In the genomic region with DNA sequence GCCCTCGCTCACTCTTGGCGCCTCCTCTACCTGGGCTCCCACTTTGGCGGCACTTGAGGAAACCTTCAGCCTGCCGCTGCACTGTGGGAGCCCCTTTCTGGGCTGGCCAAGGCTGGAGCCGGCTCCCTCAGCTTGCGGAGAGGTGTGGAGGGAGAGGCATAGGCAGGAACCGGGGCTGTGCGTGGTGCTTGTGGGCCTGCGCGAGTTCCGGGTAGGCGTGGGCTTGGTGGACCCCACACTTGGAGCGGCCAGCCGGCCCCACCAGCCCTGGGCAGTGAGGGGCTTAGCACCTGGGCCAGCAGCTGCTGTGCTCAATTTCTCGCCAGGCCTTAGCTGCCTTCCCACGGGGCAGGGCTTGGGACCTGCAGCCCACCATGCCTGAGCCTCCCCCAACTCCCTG, we compare ENCODE assay signal across 15 cellular contexts. TPM values are rescaled to one million over a fixed set of nuclear protein-coding genes. Genes with fewer than 3 reads are reported as not detected.
DNase-seq lines count a peak whose midpoint lies in the region; ATAC-seq and TF ChIP-seq lines count a peak whose summit lies in the region.
"Not testable (repeated sequence)": the region's sequence is repeated elsewhere in the genome, so short reads cannot be mapped to it uniquely, and the experiment has no call there.
"Had no signal": no experiment of that assay in that cellular context is flagged by ENCODE, and none has a peak within 500 bp of the region (broad histone marks: within the 10 kb centered on the region; RNA-seq: fewer than 3 reads in every experiment).

No MANE protein-coding gene starts in this region.

- H3K36me3 ChIP-seq in CD4-positive, CD25-positive, alpha-beta regulatory T cell (ENCODE audit: control insufficient read depth, insufficient read depth, low read length); spleen: not testable (repeated sequence)

- not testable (repeated sequence) for H3K9me3 ChIP-seq in CD4-positive, CD25-positive, alpha-beta regulatory T cell (ENCODE audit: control insufficient read depth in 2 of 2, low read length in 2 of 2); CD4-positive, alpha-beta T cell (ENCODE audit: control insufficient read depth, low read length); spleen

- H3K4me1 Mint-ChIP-seq in CD4-positive, CD25-positive, alpha-beta regulatory T cell = peaks cover 34 to 92% (median 56%) of the 10 kb centered on the region in 4 donors
- H3K4me1 Mint-ChIP-seq in CD4-positive, alpha-beta T cell (ENCODE audit: low read depth) = peaks cover 71% of the 10 kb centered on the region
- peaks cover 29% of the 10 kb centered on the region for H3K4me1 Mint-ChIP-seq in activated CD4-positive, alpha-beta T cell treated with anti-CD3 and anti-CD28 coated beads, Interleukin-2, amount 10 ng/mL, durations not matched to agents 24 days and 14 days
- H3K4me1 Mint-ChIP-seq in stimulated activated memory B cell treated with anti-CD40 and anti-IgM and Interleukin-4, amounts not matched to agents 10 μg/mL and 1 μg/mL and 100 μg/mL, for 72 hours = peaks cover 51% of the 10 kb centered on the region
- H3K4me1 Mint-ChIP-seq in stimulated activated naive B cell treated with anti-CD40 and anti-IgM and Interleukin-4, amounts not matched to agents 10 μg/mL and 1 μg/mL and 100 μg/mL, for 72 hours = peaks cover 53 to 61% of the 10 kb centered on the region in 2 donors

- 90 to 98% (median 94%) methylated on average over 11 to 16 of the region's 16 CpGs for WGBS in spleen, 5 donors

- intact Hi-C loops in CD4-positive, alpha-beta T cell (cut with DNase I, micrococcal nuclease); activated CD4-positive, alpha-beta T cell treated with anti-CD3 and anti-CD28 coated beads, Interleukin-2, amount 10 ng/mL, durations not matched to agents 24 days and 14 days (cut with micrococcal nuclease); Right ventricle myocardium inferior (cut with DNase I); spleen (cut with DNase I; ENCODE audit: low total_unique reads): not testable (repeated sequence)

- H3K27ac Mint-ChIP-seq in CD4-positive, CD25-positive, alpha-beta regulatory T cell = peak overlapping the region; percentile 82 to 98 (median 85)
- peak overlapping the region; percentile 52 for H3K27ac Mint-ChIP-seq in CD4-positive, alpha-beta T cell
- H3K27ac Mint-ChIP-seq in activated CD4-positive, alpha-beta T cell treated with anti-CD3 and anti-CD28 coated beads, Interleukin-2, amount 10 ng/mL, durations not matched to agents 24 days and 14 days = not testable (repeated sequence)
- H3K27ac Mint-ChIP-seq in stimulated activated memory B cell treated with anti-CD40 and anti-IgM and Interleukin-4, amounts not matched to agents 10 μg/mL and 1 μg/mL and 100 μg/mL, for 72 hours = peak overlapping the region; percentile 40
- peak overlapping the region; percentile 37 for H3K27ac Mint-ChIP-seq in stimulated activated naive B cell treated with anti-CD40 and anti-IgM and Interleukin-4, amounts not matched to agents 10 μg/mL and 1 μg/mL and 100 μg/mL, for 72 hours

- TF ChIP-seq POLR2A in spleen (IDR thresholded peaks at IDR 0.05) = not testable (repeated sequence)

- not testable (repeated sequence) for H3K27me3 Mint-ChIP-seq in CD4-positive, CD25-positive, alpha-beta regulatory T cell; CD4-positive, alpha-beta T cell; activated CD4-positive, alpha-beta T cell treated with anti-CD3 and anti-CD28 coated beads, Interleukin-2, amount 10 ng/mL, durations not matched to agents 24 days and 14 days; stimulated activated memory B cell treated with anti-CD40 and anti-IgM and Interleukin-4, amounts not matched to agents 10 μg/mL and 1 μg/mL and 100 μg/mL, for 72 hours; stimulated activated naive B cell treated with anti-CD40 and anti-IgM and Interleukin-4, amounts not matched to agents 10 μg/mL and 1 μg/mL and 100 μg/mL, for 72 hours

- H3K9me3 Mint-ChIP-seq in CD4-positive, CD25-positive, alpha-beta regulatory T cell = peaks cover 2 to 14% (median 6%) of the 10 kb centered on the region in 7 donors
- peaks cover 15% of the 10 kb centered on the region for H3K9me3 Mint-ChIP-seq in CD4-positive, alpha-beta T cell
- not testable (repeated sequence) for H3K9me3 Mint-ChIP-seq in activated CD4-positive, alpha-beta T cell treated with anti-CD3 and anti-CD28 coated beads, Interleukin-2, amount 10 ng/mL, durations not matched to agents 24 days and 14 days; stimulated activated memory B cell treated with anti-CD40 and anti-IgM and Interleukin-4, amounts not matched to agents 10 μg/mL and 1 μg/mL and 100 μg/mL, for 72 hours
- peaks cover 6 to 13% of the 10 kb centered on the region in 2 donors for H3K9me3 Mint-ChIP-seq in stimulated activated naive B cell treated with anti-CD40 and anti-IgM and Interleukin-4, amounts not matched to agents 10 μg/mL and 1 μg/mL and 100 μg/mL, for 72 hours

- DNase-seq in CD4-positive, CD25-positive, alpha-beta regulatory T cell; CD4-positive, alpha-beta T cell; stimulated activated naive B cell treated with anti-CD40 and anti-IgM and Interleukin-4, amounts not matched to agents 10 μg/mL and 1 μg/mL and 100 μg/mL, for 72 hours: not testable (repeated sequence)
- peak; percentile 48 for DNase-seq in activated CD4-positive, alpha-beta T cell treated with anti-CD3 and anti-CD28 coated beads, Interleukin-2, amount 10 ng/mL, durations not matched to agents 24 days and 14 days
- DNase-seq in Right ventricle myocardium inferior (ENCODE audit: missing footprints) (peak; percentile 50), spleen (peak; percentile 76)

- ATAC-seq in CD4-positive, CD25-positive, alpha-beta regulatory T cell (ENCODE audit: low read depth in 2 of 2); CD4-positive, alpha-beta T cell (ENCODE audit: poor library complexity); Right ventricle myocardium inferior; stimulated activated memory B cell treated with anti-CD40 and anti-IgM and Interleukin-4, amounts not matched to agents 10 μg/mL and 1 μg/mL and 100 μg/mL, for 72 hours; stimulated activated naive B cell treated with anti-CD40 and anti-IgM and Interleukin-4, amounts not matched to agents 10 μg/mL and 1 μg/mL and 100 μg/mL, for 72 hours (replicated peaks): not testable (repeated sequence)

- H3K4me3 ChIP-seq in CD4-positive, CD25-positive, alpha-beta regulatory T cell (ENCODE audit: low read depth, low read length); spleen: not testable (repeated sequence)

- H3K27ac ChIP-seq in CD4-positive, CD25-positive, alpha-beta regulatory T cell (ENCODE audit: insufficient read depth, low read length, poor library complexity, severe bottlenecking); CD4-positive, alpha-beta T cell (ENCODE audit: low read depth, low read length); spleen: not testable (repeated sequence)

- not testable (repeated sequence) for H3K27me3 ChIP-seq in CD4-positive, CD25-positive, alpha-beta regulatory T cell (ENCODE audit: control insufficient read depth, insufficient read depth, low read length); CD4-positive, alpha-beta T cell (ENCODE audit: control insufficient read depth, insufficient read depth, low read length); spleen (replicated peaks in 1 of 7)

- POLR2A ChIA-PET in CD4-positive, alpha-beta T cell (lab: Charles Lee) = interaction anchor here (6.5 kb wide), 1 partner anchor 32 kb away, joined by 29 read pairs; no protein-coding TSS in a partner anchor

- TF ChIP-seq CTCF in CD4-positive, alpha-beta T cell (IDR thresholded peaks at IDR 0.05); spleen (IDR thresholded peaks at IDR 0.05 in 8 of 11, conservative IDR thresholded peaks at IDR 0.05 in 3 of 11): not testable (repeated sequence)

- H3K4me3 Mint-ChIP-seq in CD4-positive, CD25-positive, alpha-beta regulatory T cell; CD4-positive, alpha-beta T cell; activated CD4-positive, alpha-beta T cell treated with anti-CD3 and anti-CD28 coated beads, Interleukin-2, amount 10 ng/mL, durations not matched to agents 24 days and 14 days; stimulated activated memory B cell treated with anti-CD40 and anti-IgM and Interleukin-4, amounts not matched to agents 10 μg/mL and 1 μg/mL and 100 μg/mL, for 72 hours; stimulated activated naive B cell treated with anti-CD40 and anti-IgM and Interleukin-4, amounts not matched to agents 10 μg/mL and 1 μg/mL and 100 μg/mL, for 72 hours: not testable (repeated sequence)

- peaks cover 36% of the 10 kb centered on the region for H3K36me3 Mint-ChIP-seq in CD4-positive, CD25-positive, alpha-beta regulatory T cell
- H3K36me3 Mint-ChIP-seq in CD4-positive, alpha-beta T cell (ENCODE audit: low read depth) = peaks cover 53% of the 10 kb centered on the region
- H3K36me3 Mint-ChIP-seq in activated CD4-positive, alpha-beta T cell treated with anti-CD3 and anti-CD28 coated beads, Interleukin-2, amount 10 ng/mL, durations not matched to agents 24 days and 14 days (ENCODE audit: low read depth); stimulated activated memory B cell treated with anti-CD40 and anti-IgM and Interleukin-4, amounts not matched to agents 10 μg/mL and 1 μg/mL and 100 μg/mL, for 72 hours: not testable (repeated sequence)
- peaks cover 7 to 14% of the 10 kb centered on the region in 2 donors for H3K36me3 Mint-ChIP-seq in stimulated activated naive B cell treated with anti-CD40 and anti-IgM and Interleukin-4, amounts not matched to agents 10 μg/mL and 1 μg/mL and 100 μg/mL, for 72 hours

- CTCF ChIA-PET in CD4-positive, alpha-beta T cell (lab: Charles Lee) = not testable (repeated sequence)

- H3K4me1 ChIP-seq in CD4-positive, CD25-positive, alpha-beta regulatory T cell (ENCODE audit: control insufficient read depth, insufficient read depth, low read length, poor library complexity, severe bottlenecking) = peaks cover 40% of the 10 kb centered on the region
- H3K4me1 ChIP-seq in spleen = peaks cover 0 to 38% (median 11%) of the 10 kb centered on the region in 6 donors

RNA-seq across cellular contexts. Expression of gene SELP, which starts 31.1 kb away (rescaled TPM):
- total RNA-seq in CD4-positive, CD25-positive, alpha-beta regulatory T cell = 12.1 TPM
- polyA plus RNA-seq in CD4-positive, CD25-positive, alpha-beta regulatory T cell = 10 to 100 TPM; 15.2 to 25.2 (median 22.5) TPM
- 1 to 10 TPM; 1.3 to 1.4 TPM for total RNA-seq in CD4-positive, alpha-beta T cell
- 0.14 TPM in 1 of 2 replicates, not detected in the other for total RNA-seq in activated CD4-positive, alpha-beta T cell treated with anti-CD3 and anti-CD28 coated beads, Interleukin-2, amount 10 ng/mL, durations not matched to agents 24 days and 14 days
- total RNA-seq in Right ventricle myocardium inferior (7.1 TPM), spleen (1 to 10 TPM; 3.1 to 7.6 (median 4.7) TPM)
- 1 to 10 TPM in 2 of 3 donors, under 1 TPM in 1; 0.97 to 1.3 (median 1.2) TPM for polyA plus RNA-seq in spleen
- total RNA-seq: A172, A673, Caco-2, Daoy, G401 had no signal
- polyA plus RNA-seq: A549, AG04450, BJ had no signal

RNA-seq across cellular contexts. Expression of gene SELL, which starts 50.4 kb away (rescaled TPM):
- total RNA-seq in CD4-positive, CD25-positive, alpha-beta regulatory T cell = 370 TPM
- 1,000 to 10,000 TPM; 1,894 to 2,165 (median 2,020) TPM for polyA plus RNA-seq in CD4-positive, CD25-positive, alpha-beta regulatory T cell
- total RNA-seq in CD4-positive, alpha-beta T cell = 100 to 1,000 TPM; 204 to 216 TPM
- total RNA-seq in activated CD4-positive, alpha-beta T cell treated with anti-CD3 and anti-CD28 coated beads, Interleukin-2, amount 10 ng/mL, durations not matched to agents 24 days and 14 days = 82.3 and 92.7 TPM in 2 replicates
- total RNA-seq in Right ventricle myocardium inferior = 1.1 TPM
- total RNA-seq in spleen = 100 to 1,000 TPM; 128 to 409 (median 176) TPM
- polyA plus RNA-seq in spleen = 100 to 1,000 TPM; 127 to 157 (median 127) TPM
- total RNA-seq: A172, A673, Caco-2, G401 had no signal

Comparison
In these comparisons a context has a peak if more than half of its experiments do, and no peak if none do; other contexts are left out.
1. RNA of gene SELL, which starts 50.4 kb away (total RNA-seq): 370 TPM in CD4-positive, CD25-positive, alpha-beta regulatory T cell (single experiment), 204 to 216 TPM in CD4-positive, alpha-beta T cell, 128 to 409 TPM in spleen and 82.3 to 92.7 TPM in activated CD4-positive, alpha-beta T cell treated with anti-CD3 and anti-CD28 coated beads, Interleukin-2, amount 10 ng/mL, durations not matched to agents 24 days and 14 days; 1.1 TPM in Right ventricle myocardium inferior (single experiment); every median in the first group is over 10 times any median in the second.